In genomic region chr19:6047741-6048231, GRCh38 we compare ENCODE assay signal across 8 cellular contexts.
DNase-seq lines count a peak whose midpoint lies in the region; ATAC-seq and TF ChIP-seq lines count a peak whose summit lies in the region.

No MANE protein-coding gene starts in this region.

- H3K27me3 Mint-ChIP-seq in endothelial cell (ENCODE audit: unreplicated experiment) (peaks cover 3% of the 10 kb centered on the region), neural crest cell (ENCODE audit: low read depth) (no peaks in the 10 kb centered on the region)

- DNase-seq in GM20000 (ENCODE audit: low spot score) (peak; percentile 64), endothelial cell (ENCODE audit: low spot score) (peak; percentile 67), neural crest cell (ENCODE audit: low read depth, low spot score) (peak; percentile 42), spleen (no peak)

- H3K4me2 ChIP-seq in OCI-LY3 (ENCODE audit: low read length) = peak overlapping the region; percentile 71

- H3K27ac Mint-ChIP-seq in endothelial cell (ENCODE audit: unreplicated experiment) (no peak overlapping the region), neural crest cell (ENCODE audit: unreplicated experiment) (no peak overlapping the region)

- no peaks in the 10 kb centered on the region for H3K79me2 ChIP-seq in OCI-LY3 (ENCODE audit: low read length)

- TF ChIP-seq POLR2A in spleen (IDR thresholded peaks at IDR 0.05) = no peak

- no peak overlapping the region for H2AFZ ChIP-seq in OCI-LY3 (ENCODE audit: low read depth, low read length)

- peak; percentile 66 for TF ChIP-seq CTCF in 22Rv1 (IDR thresholded peaks at IDR 0.05)
- peak; percentile 45 for TF ChIP-seq CTCF in GM20000 (IDR thresholded peaks at IDR 0.05; ENCODE audit: extremely low read depth, missing control alignments)
- TF ChIP-seq CTCF in OCI-LY3 (IDR thresholded peaks at IDR 0.05; ENCODE audit: low read depth, low read length) = peak; percentile 96
- TF ChIP-seq CTCF in endothelial cell (IDR thresholded peaks at IDR 0.05; ENCODE audit: unreplicated experiment) = peak; percentile 69
- TF ChIP-seq CTCF in neural crest cell (conservative IDR thresholded peaks at IDR 0.05) = peak; percentile 65
- TF ChIP-seq CTCF in spleen (IDR thresholded peaks at IDR 0.05 in 8 of 11, conservative IDR thresholded peaks at IDR 0.05 in 3 of 11) = peak in 2 of 11 experiments; percentile 11 to 33

- peak overlapping the region; percentile 41; the same call in 1 of the 2 replicates for H3K9ac ChIP-seq in OCI-LY3 (ENCODE audit: low read length)

- H3K36me3 Mint-ChIP-seq in endothelial cell (ENCODE audit: low read depth, unreplicated experiment) (no peaks in the 10 kb centered on the region), neural crest cell (ENCODE audit: low read depth) (peaks cover 4% of the 10 kb centered on the region)

- H3K36me3 ChIP-seq in OCI-LY3 (replicated peaks; ENCODE audit: low read depth, low read length) = no peaks in the 10 kb centered on the region
- peaks cover 0 to 14% (median 0%) of the 10 kb centered on the region in 6 donors for H3K36me3 ChIP-seq in spleen

- ATAC-seq in HG02610 (IDR thresholded peaks at IDR 0.05; ENCODE audit: unreplicated experiment) (no peak), HG02885 (IDR thresholded peaks at IDR 0.05; ENCODE audit: poor library complexity, unreplicated experiment) (no peak)

- no peaks in the 10 kb centered on the region for H3K4me1 Mint-ChIP-seq in endothelial cell (ENCODE audit: unreplicated experiment)
- peaks cover 11% of the 10 kb centered on the region for H3K4me1 Mint-ChIP-seq in neural crest cell

- peaks cover 15% of the 10 kb centered on the region for H3K4me1 ChIP-seq in OCI-LY3 (ENCODE audit: low read length)
- peaks cover 0 to 18% (median 11%) of the 10 kb centered on the region in 6 donors for H3K4me1 ChIP-seq in spleen

- H3K9me3 ChIP-seq in OCI-LY3 (ENCODE audit: insufficient read depth, low read length) (no peaks in the 10 kb centered on the region), spleen (no peaks in the 10 kb centered on the region)

- H3K4me3 ChIP-seq in OCI-LY3 (ENCODE audit: low read length) (peak overlapping the region; percentile 49; the same call in 1 of the 2 replicates), spleen (no peak overlapping the region)

- WGBS in spleen, 5 donors = 54 to 65% (median 63%) methylated on average over 2 to 8 of the region's 8 CpGs

- H3K4me3 Mint-ChIP-seq in endothelial cell (ENCODE audit: unreplicated experiment) = no peak overlapping the region
- H3K4me3 Mint-ChIP-seq in neural crest cell = no peak overlapping the region

- H3K27me3 ChIP-seq in OCI-LY3 (ENCODE audit: low read depth, low read length) (peaks cover 6% of the 10 kb centered on the region), spleen (replicated peaks in 1 of 7) (no peaks in the 10 kb centered on the region)

- no peak overlapping the region for H3K27ac ChIP-seq in 22Rv1
- no peak overlapping the region for H3K27ac ChIP-seq in OCI-LY3 (ENCODE audit: low read length)
- no peak overlapping the region for H3K27ac ChIP-seq in spleen

- intact Hi-C loops in spleen (cut with DNase I; ENCODE audit: low total_unique reads) = loop anchor here (2.0 kb wide), 1 partner anchor 77 kb away; no protein-coding TSS in a partner anchor

- H4K20me1 ChIP-seq in OCI-LY3 (ENCODE audit: insufficient read depth, low read length) = no peaks in the 10 kb centered on the region

- H3K9me3 Mint-ChIP-seq in endothelial cell (ENCODE audit: unreplicated experiment) = no peaks in the 10 kb centered on the region
- no peaks in the 10 kb centered on the region for H3K9me3 Mint-ChIP-seq in neural crest cell
